ENCODE assay signal across 24 cellular contexts in the genomic region with DNA sequence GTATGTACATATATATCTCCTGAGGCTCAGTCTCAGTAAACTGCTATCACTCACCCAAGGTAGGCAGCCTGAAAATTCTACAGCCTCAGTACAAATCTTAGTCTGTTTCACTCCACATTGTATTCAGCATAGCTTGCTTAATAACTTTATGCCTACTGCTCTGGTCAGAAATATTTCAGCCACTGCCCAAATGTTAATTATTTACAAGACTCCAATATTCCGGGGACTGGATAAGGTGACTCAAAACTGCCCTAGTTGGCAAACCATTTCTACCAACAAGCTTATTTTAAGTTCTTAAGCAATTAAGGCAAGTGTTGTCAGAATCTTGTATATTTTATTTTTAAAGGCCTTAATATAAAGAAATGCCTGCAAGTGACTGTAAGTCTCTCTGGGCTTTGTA.
"Had no signal": no experiment of that assay in that cellular context is flagged by ENCODE, and none has a peak within 500 bp of the region (broad histone marks: within the 10 kb centered on the region; RNA-seq: fewer than 3 reads in every experiment).

No MANE protein-coding gene starts in this region.

- H3K27ac Mint-ChIP-seq: dendritic cell treated with granulocyte-macrophage colony-stimulating factor and Interleukin-4, amounts not matched to agents 40 ng/mL and 50 ng/mL, for 4 days; immature natural killer cell; natural killer cell; stimulated activated effector memory CD8-positive, alpha-beta T cell treated with anti-CD3 and anti-CD28 coated beads, Interleukin-12 subunit alpha, Interleukin-12 subunit beta, amount 100 ng/mL, for 72 hours had no signal

- H3K4me3 ChIP-seq: esophagus squamous epithelium, lower lobe of right lung, pancreas, smooth muscle cell, stomach, thyroid gland, vagina had no signal

- H3K4me3 Mint-ChIP-seq: dendritic cell treated with granulocyte-macrophage colony-stimulating factor and Interleukin-4, amounts not matched to agents 40 ng/mL and 50 ng/mL, for 4 days; immature natural killer cell; natural killer cell; stimulated activated effector memory CD8-positive, alpha-beta T cell treated with anti-CD3 and anti-CD28 coated beads, Interleukin-12 subunit alpha, Interleukin-12 subunit beta, amount 100 ng/mL, for 72 hours had no signal

- H3K27me3 ChIP-seq: esophagus squamous epithelium, neutrophil, pancreas, stomach, thyroid gland, vagina had no signal

- H3K27me3 Mint-ChIP-seq: dendritic cell treated with granulocyte-macrophage colony-stimulating factor and Interleukin-4, amounts not matched to agents 40 ng/mL and 50 ng/mL, for 4 days had no signal

- H3K9me3 Mint-ChIP-seq: stimulated activated effector memory CD8-positive, alpha-beta T cell treated with anti-CD3 and anti-CD28 coated beads, Interleukin-12 subunit alpha, Interleukin-12 subunit beta, amount 100 ng/mL, for 72 hours had no signal

- DNase-seq: effector memory CD4-positive, alpha-beta T cell; erythroblast; esophagus squamous epithelium; foreskin melanocyte; hypothalamus; immature natural killer cell; islet precursor cell; left cardiac atrium; left ventricle myocardium superior; lower lobe of right lung; natural killer cell; pancreas; stimulated activated CD4-positive, alpha-beta T cell treated with anti-CD3 and anti-CD28 coated beads, Interleukin-12 subunit alpha, Interleukin-12 subunit beta, amount 100 ng/mL, for 4 hours; stimulated activated CD4-positive, alpha-beta T cell treated with anti-CD3 and anti-CD28 coated beads, Interleukin-1b, Interleukin-23, amount 100 ng/mL, for 48 hours; stimulated activated CD4-positive, alpha-beta T cell treated with anti-CD3 and anti-CD28 coated beads, Interleukin-4, amount 100 ng/mL, for 1 hour; stimulated activated naive CD4-positive, alpha-beta T cell treated with Interleukin-2 at 50 U/mL for 16 hours; stomach; thyroid gland; trophoblast cell had no signal

- H3K36me3 Mint-ChIP-seq: immature natural killer cell; natural killer cell; stimulated activated effector memory CD8-positive, alpha-beta T cell treated with anti-CD3 and anti-CD28 coated beads, Interleukin-12 subunit alpha, Interleukin-12 subunit beta, amount 100 ng/mL, for 72 hours had no signal

- H3K4me1 Mint-ChIP-seq: immature natural killer cell; natural killer cell; stimulated activated effector memory CD8-positive, alpha-beta T cell treated with anti-CD3 and anti-CD28 coated beads, Interleukin-12 subunit alpha, Interleukin-12 subunit beta, amount 100 ng/mL, for 72 hours had no signal

- H3K27ac ChIP-seq: esophagus squamous epithelium, lower lobe of right lung, neutrophil, pancreas, stomach, thyroid gland, vagina had no signal
